24 cellular contexts compared by ENCODE assay signal in genomic region chr10:308572-309085, GRCh38.
DNase-seq lines count a peak whose midpoint lies in the region; ATAC-seq and TF ChIP-seq lines count a peak whose summit lies in the region.
"Had no signal": no experiment of that assay in that cellular context is flagged by ENCODE, and none has a peak within 500 bp of the region (broad histone marks: within the 10 kb centered on the region; RNA-seq: fewer than 3 reads in every experiment).

No MANE protein-coding gene starts in this region.

- H3K9ac ChIP-seq in neuronal stem cell (ENCODE audit: low read depth, low read length, poor library complexity): no peak overlapping the region

- no peaks in the 10 kb centered on the region for H3K9me2 ChIP-seq in hepatocyte (replicated peaks; ENCODE audit: insufficient read depth)

- H4K91ac ChIP-seq in neuronal stem cell (ENCODE audit: low read depth, low read length, poor library complexity): no peak overlapping the region

- H4K20me1 ChIP-seq in hepatocyte (ENCODE audit: insufficient read depth, poor library complexity, severe bottlenecking): no peaks in the 10 kb centered on the region

- H3K9me3 ChIP-seq in right atrium auricular region (no peaks in the 10 kb centered on the region), hepatocyte (ENCODE audit: low read depth) (no peaks in the 10 kb centered on the region), neuronal stem cell (replicated peaks in 1 of 2; ENCODE audit: control insufficient read depth in 2 of 2, insufficient read depth in 1 of 2, low read depth in 1 of 2, low read length in 2 of 2) (peaks cover 0 to 4% of the 10 kb centered on the region in 2 donors), transverse colon (no peaks in the 10 kb centered on the region), WERI-Rb-1 (ENCODE audit: severe bottlenecking) (no peaks in the 10 kb centered on the region)
- H3K9me3 ChIP-seq: testis had no signal

- no peak overlapping the region for H2BK12ac ChIP-seq in neuronal stem cell (ENCODE audit: low read length)

- H2BK5ac ChIP-seq in neuronal stem cell (ENCODE audit: low read length): no peak overlapping the region

- TF ChIP-seq POLR2A in transverse colon (IDR thresholded peaks at IDR 0.05): no peak

- no peak overlapping the region for H3K14ac ChIP-seq in neuronal stem cell (ENCODE audit: low read length)

- H3K18ac ChIP-seq in neuronal stem cell (ENCODE audit: low read length): peak overlapping the region; percentile 46

- in situ Hi-C loops in transverse colon (cut with MboI; ENCODE audit: low pct_ligation_motif_present in 1 of 4, low pct_unique_long_range_greater_than_20kb in 1 of 4, low sequenced_read_pairs in 3 of 4): no loop called here

- peak; percentile 9 for ATAC-seq in Right ventricle myocardium inferior
- ATAC-seq in GM19455 (IDR thresholded peaks at IDR 0.05; ENCODE audit: unreplicated experiment): no peak
- ATAC-seq: WTC11 had no signal

- H4K8ac ChIP-seq in neuronal stem cell (ENCODE audit: low read depth, low read length): no peak overlapping the region

- H3K36me3 ChIP-seq in right atrium auricular region (peaks cover 7% of the 10 kb centered on the region), hepatocyte (replicated peaks; ENCODE audit: insufficient read depth, low read depth) (no peaks in the 10 kb centered on the region), neuronal stem cell (replicated peaks in 1 of 2; ENCODE audit: control insufficient read depth in 2 of 2, insufficient read depth in 2 of 2, low read length in 2 of 2) (peaks cover 18 to 61% of the 10 kb centered on the region in 2 donors), transverse colon (no peaks in the 10 kb centered on the region), WERI-Rb-1 (no peaks in the 10 kb centered on the region)

- H3K4ac ChIP-seq in neuronal stem cell (ENCODE audit: low read length): no peak overlapping the region

- H2BK15ac ChIP-seq in neuronal stem cell (ENCODE audit: low read length): no peak overlapping the region

- TF ChIP-seq EP300 in transverse colon (IDR thresholded peaks at IDR 0.05; ENCODE audit: low read depth): no peak

- H2BK120ac ChIP-seq in neuronal stem cell (ENCODE audit: low read depth, low read length): no peak overlapping the region

- H3K79me1 ChIP-seq in neuronal stem cell (ENCODE audit: low read depth, low read length): peaks cover 4% of the 10 kb centered on the region

- H3K27ac ChIP-seq in right atrium auricular region (no peak overlapping the region), hepatocyte (no peak overlapping the region), neuronal stem cell (replicated peaks; ENCODE audit: low read length) (no peak overlapping the region), transverse colon (peak overlapping the region in 1 of 4 donors; percentile 36), WERI-Rb-1 (no peak overlapping the region)
- H3K27ac ChIP-seq: 22Rv1, testis had no signal

- H2AK5ac ChIP-seq in neuronal stem cell (ENCODE audit: low read depth, low read length): no peak overlapping the region

- H3K27me3 ChIP-seq in right atrium auricular region: no peaks in the 10 kb centered on the region
- H3K27me3 ChIP-seq in hepatocyte: no peaks in the 10 kb centered on the region
- no peaks in the 10 kb centered on the region for H3K27me3 ChIP-seq in neuronal stem cell (ENCODE audit: control insufficient read depth in 3 of 3, insufficient read depth in 3 of 3, low read depth in 1 of 3, low read length in 3 of 3)
- no peaks in the 10 kb centered on the region for H3K27me3 ChIP-seq in transverse colon
- no peaks in the 10 kb centered on the region for H3K27me3 ChIP-seq in WERI-Rb-1 (ENCODE audit: insufficient read depth, low read depth, severe bottlenecking)
- H3K27me3 ChIP-seq: testis had no signal

- peak overlapping the region; percentile 22 for H3K4me2 ChIP-seq in hepatocyte
- no peak overlapping the region for H3K4me2 ChIP-seq in neuronal stem cell (ENCODE audit: insufficient read depth, low read length, poor library complexity, severe bottlenecking)

- peak overlapping the region; percentile 26 for H3K23ac ChIP-seq in neuronal stem cell (ENCODE audit: low read depth, low read length, poor library complexity)

- peaks cover 0 to 16% of the 10 kb centered on the region in 2 donors for H3K4me1 ChIP-seq in right atrium auricular region
- peaks cover 11% of the 10 kb centered on the region for H3K4me1 ChIP-seq in hepatocyte (ENCODE audit: insufficient read depth)
- no peaks in the 10 kb centered on the region for H3K4me1 ChIP-seq in neuronal stem cell (ENCODE audit: control insufficient read depth in 2 of 2, insufficient read depth in 1 of 2, low read depth in 1 of 2, low read length in 2 of 2)
- peaks cover 0 to 16% (median 6%) of the 10 kb centered on the region in 4 donors for H3K4me1 ChIP-seq in transverse colon

- intact Hi-C loops in Right ventricle myocardium inferior (cut with DNase I) (no loop called here), transverse colon (cut with DNase I; ENCODE audit: low total_unique reads) (no loop called here)

- DNase-seq in Right ventricle myocardium inferior (ENCODE audit: missing footprints): no peak
- no peak for DNase-seq in right atrium auricular region (ENCODE audit: low spot score)
- DNase-seq in hepatocyte (ENCODE audit: low spot score): peak; percentile 28
- DNase-seq in neuronal stem cell (ENCODE audit: low spot score): no peak
- DNase-seq in transverse colon: peak; percentile 20
- DNase-seq in GDM1 (lab: John Stamatoyannopoulos, UW): no peak
- DNase-seq in WERI-Rb-1: no peak
- DNase-seq: activated CD4-positive, alpha-beta memory T cell treated with anti-CD3 and anti-CD28 coated beads for 36 hours; activated effector memory CD4-positive, alpha-beta T cell treated with anti-CD3 and anti-CD28 coated beads, Interleukin-2, amount 50 U/mL, for 16 hours; activated naive CD8-positive, alpha-beta T cell treated with anti-CD3 and anti-CD28 coated beads, Interleukin-2, amount 50 U/mL, for 24 hours; cortex of kidney; DMS53; HCEC 1CT; KBM-7; kidney glomerular epithelial cell; MM.1S; NCI-H1417 treated with DMSO at 0.1 percent for 48 hours; NCI-H510A; stimulated activated CD4-positive, alpha-beta T cell treated with anti-CD3 and anti-CD28 coated beads, Interleukin-15, amount 100 ng/mL, for 24 hours; stimulated activated CD8-positive, alpha-beta memory T cell treated with anti-CD3 and anti-CD28 coated beads, Interleukin-4, amount 100 ng/mL, for 48 hours; testis had no signal

- TF ChIP-seq CTCF in right atrium auricular region (IDR thresholded peaks at IDR 0.05) (no peak), hepatocyte (IDR thresholded peaks at IDR 0.05; ENCODE audit: poor library complexity) (no peak), transverse colon (IDR thresholded peaks at IDR 0.05) (no peak), WERI-Rb-1 (IDR thresholded peaks at IDR 0.05; ENCODE audit: low read depth, low read length) (no peak)

- H3K4me3 ChIP-seq in right atrium auricular region (no peak overlapping the region), hepatocyte (no peak overlapping the region), neuronal stem cell (ENCODE audit: low read length in 2 of 2) (no peak overlapping the region), transverse colon (no peak overlapping the region), WERI-Rb-1 (ENCODE audit: low read depth, low read length) (no peak overlapping the region)
- H3K4me3 ChIP-seq: testis had no signal

- 88% methylated on average over 15 of the region's 15 CpGs for WGBS in hepatocyte (ENCODE audit: low lambda C conversion rate, missing lambda C conversion rate)
- WGBS in neuronal stem cell (ENCODE audit: extremely low coverage in 2 of 2, insufficient read length in 2 of 2, insufficient replicate concordance in 1 of 2), 2 donors: no CpG with 5 or more reads among the region's 15 CpGs
- 67% methylated on average over 15 of the region's 15 CpGs; no CpG with 5 or more reads in 1 of the 2 donors for WGBS in transverse colon (ENCODE audit: low coverage in 1 of 2), 2 donors

- H2AFZ ChIP-seq in hepatocyte: no peak overlapping the region
- no peak overlapping the region for H2AFZ ChIP-seq in neuronal stem cell (ENCODE audit: low read length)

- no peaks in the 10 kb centered on the region for H3K79me2 ChIP-seq in hepatocyte

Comparison
In these comparisons a context has a peak if more than half of its experiments do, and no peak if none do; other contexts are left out.
1. DNase-seq: peak in hepatocyte (single experiment) and transverse colon (single experiment); none in Right ventricle myocardium inferior (single experiment), right atrium auricular region (single experiment), neuronal stem cell (single experiment), GDM1 (single experiment) and WERI-Rb-1 (single experiment).